ENCODE assay signal across 8 cellular contexts in genomic region chr1:205375816-205376545, GRCh38. TPM values are rescaled to one million over a fixed set of nuclear protein-coding genes. Genes with fewer than 3 reads are reported as not detected.
DNase-seq lines count a peak whose midpoint lies in the region; ATAC-seq, FAIRE-seq and TF ChIP-seq lines count a peak whose summit lies in the region.

No MANE protein-coding gene starts in this region.

- H3K27me3 ChIP-seq in bronchial epithelial cell (ENCODE audit: control insufficient read depth, insufficient read depth, low read length): peaks cover 4% of the 10 kb centered on the region

- no peak overlapping the region for H3K4me3 ChIP-seq in bronchial epithelial cell (ENCODE audit: low read depth, low read length)

- peak; percentile 71 for DNase-seq in EL
- peak; percentile 77 for DNase-seq in NCI-H2171 treated with DMSO at 0.1 percent for 48 hours (lab: John Stamatoyannopoulos, UW)
- DNase-seq in bronchial epithelial cell (ENCODE audit: low read depth): peak; percentile 73
- peak; percentile 54 for DNase-seq in mucosa of gallbladder (ENCODE audit: low spot score)
- DNase-seq in activated T-helper 1 cell treated with anti-CD3 and anti-CD28 coated beads, Interleukin-12 subunit alpha, Interleukin-12 subunit beta, Interleukin-2, Interleukin-4 antibody, amounts not matched to agents 30 ng/mL and 10 ng/mL and 1 ng/mL, durations not matched to agents 14 hours and 24 hours and 36 hours (ENCODE audit: low spot score): no peak

- H3K36me3 Mint-ChIP-seq in activated T-helper 1 cell treated with anti-CD3 and anti-CD28 coated beads, Interleukin-12 subunit alpha, Interleukin-12 subunit beta, Interleukin-2, Interleukin-4 antibody, amounts not matched to agents 30 ng/mL and 10 ng/mL and 1 ng/mL, durations not matched to agents 14 hours and 24 hours and 36 hours (ENCODE audit: low read depth): no peaks in the 10 kb centered on the region

- ATAC-seq in GM21717 (IDR thresholded peaks at IDR 0.05; ENCODE audit: unreplicated experiment) (no peak), HG03521 (IDR thresholded peaks at IDR 0.05; ENCODE audit: unreplicated experiment) (no peak), HG02981 (IDR thresholded peaks at IDR 0.05; ENCODE audit: unreplicated experiment) (no peak)

- peak; percentile 2 for TF ChIP-seq CTCF in bronchial epithelial cell (IDR thresholded peaks at IDR 0.05; ENCODE audit: insufficient read depth, low read length, severe bottlenecking)

- no peak for FAIRE-seq in bronchial epithelial cell (lab: Jason Lieb, UNC)

- intact Hi-C loops in activated T-helper 1 cell treated with anti-CD3 and anti-CD28 coated beads, Interleukin-12 subunit alpha, Interleukin-12 subunit beta, Interleukin-2, Interleukin-4 antibody, amounts not matched to agents 30 ng/mL and 10 ng/mL and 1 ng/mL, durations not matched to agents 14 hours and 24 hours and 36 hours (cut with micrococcal nuclease): no loop called here

- H3K4me1 Mint-ChIP-seq in activated T-helper 1 cell treated with anti-CD3 and anti-CD28 coated beads, Interleukin-12 subunit alpha, Interleukin-12 subunit beta, Interleukin-2, Interleukin-4 antibody, amounts not matched to agents 30 ng/mL and 10 ng/mL and 1 ng/mL, durations not matched to agents 14 hours and 24 hours and 36 hours (ENCODE audit: low read depth): peaks cover 16% of the 10 kb centered on the region

- H3K9me3 Mint-ChIP-seq in activated T-helper 1 cell treated with anti-CD3 and anti-CD28 coated beads, Interleukin-12 subunit alpha, Interleukin-12 subunit beta, Interleukin-2, Interleukin-4 antibody, amounts not matched to agents 30 ng/mL and 10 ng/mL and 1 ng/mL, durations not matched to agents 14 hours and 24 hours and 36 hours: no peaks in the 10 kb centered on the region

- no peak overlapping the region for H3K4me3 Mint-ChIP-seq in activated T-helper 1 cell treated with anti-CD3 and anti-CD28 coated beads, Interleukin-12 subunit alpha, Interleukin-12 subunit beta, Interleukin-2, Interleukin-4 antibody, amounts not matched to agents 30 ng/mL and 10 ng/mL and 1 ng/mL, durations not matched to agents 14 hours and 24 hours and 36 hours

- no peak overlapping the region for H3K27ac Mint-ChIP-seq in activated T-helper 1 cell treated with anti-CD3 and anti-CD28 coated beads, Interleukin-12 subunit alpha, Interleukin-12 subunit beta, Interleukin-2, Interleukin-4 antibody, amounts not matched to agents 30 ng/mL and 10 ng/mL and 1 ng/mL, durations not matched to agents 14 hours and 24 hours and 36 hours

- peaks cover 39% of the 10 kb centered on the region for H3K27me3 Mint-ChIP-seq in activated T-helper 1 cell treated with anti-CD3 and anti-CD28 coated beads, Interleukin-12 subunit alpha, Interleukin-12 subunit beta, Interleukin-2, Interleukin-4 antibody, amounts not matched to agents 30 ng/mL and 10 ng/mL and 1 ng/mL, durations not matched to agents 14 hours and 24 hours and 36 hours (ENCODE audit: insufficient read depth)

- H3K36me3 ChIP-seq in bronchial epithelial cell (ENCODE audit: control insufficient read depth, insufficient read depth, low read length): no peaks in the 10 kb centered on the region

RNA-seq across cellular contexts. Expression of gene KLHDC8A, which starts 19.3 kb away (rescaled TPM):
- not detected in 2 replicates for total RNA-seq in bronchial epithelial cell
- total RNA-seq in mucosa of gallbladder: 2.2 TPM
- not detected in 2 replicates for total RNA-seq in activated T-helper 1 cell treated with anti-CD3 and anti-CD28 coated beads, Interleukin-12 subunit alpha, Interleukin-12 subunit beta, Interleukin-2, Interleukin-4 antibody, amounts not matched to agents 30 ng/mL and 10 ng/mL and 1 ng/mL, durations not matched to agents 14 hours and 24 hours and 36 hours

RNA-seq across cellular contexts. Expression of gene LEMD1, which starts 45.9 kb away (rescaled TPM):
- total RNA-seq in bronchial epithelial cell: 2.1 and 3.1 TPM in 2 replicates
- total RNA-seq in mucosa of gallbladder: 1.0 TPM
- not detected in 2 replicates for total RNA-seq in activated T-helper 1 cell treated with anti-CD3 and anti-CD28 coated beads, Interleukin-12 subunit alpha, Interleukin-12 subunit beta, Interleukin-2, Interleukin-4 antibody, amounts not matched to agents 30 ng/mL and 10 ng/mL and 1 ng/mL, durations not matched to agents 14 hours and 24 hours and 36 hours

RNA-seq across cellular contexts. Expression of gene NUAK2, which starts 54.4 kb away (rescaled TPM):
- total RNA-seq in bronchial epithelial cell (3.9 and 9.9 TPM in 2 replicates), mucosa of gallbladder (6.7 TPM)
- 1.1 and 1.3 TPM in 2 replicates for total RNA-seq in activated T-helper 1 cell treated with anti-CD3 and anti-CD28 coated beads, Interleukin-12 subunit alpha, Interleukin-12 subunit beta, Interleukin-2, Interleukin-4 antibody, amounts not matched to agents 30 ng/mL and 10 ng/mL and 1 ng/mL, durations not matched to agents 14 hours and 24 hours and 36 hours
